Comparison of ENCODE assay signal across 8 cellular contexts in the genomic region with DNA sequence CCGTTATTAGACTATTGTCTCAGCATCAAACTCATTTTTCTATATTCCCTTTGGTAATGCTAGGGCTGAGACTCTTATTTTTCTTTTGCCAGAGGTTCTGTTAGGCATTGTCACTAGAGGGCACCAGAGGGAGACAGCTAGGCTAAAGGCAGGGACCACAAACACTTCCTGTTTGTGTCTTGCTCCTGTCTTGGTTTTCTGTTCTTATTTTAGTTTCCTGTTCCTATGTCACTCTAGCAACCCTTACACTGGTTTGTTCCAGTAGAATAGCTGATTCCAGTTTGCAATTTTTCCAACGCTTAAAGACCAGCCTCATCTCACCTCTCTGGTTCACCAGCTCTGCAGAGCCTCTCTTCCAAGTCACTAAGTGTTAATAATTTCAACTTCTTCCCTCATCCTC.
DNase-seq lines count a peak whose midpoint lies in the region; ATAC-seq and TF ChIP-seq lines count a peak whose summit lies in the region.

No MANE protein-coding gene starts in this region.

- WGBS in upper lobe of left lung, 2 donors: 17 to 22% methylated on average over 2 of the region's 2 CpGs

- peaks cover 7% of the 10 kb centered on the region in 4 donors for H3K4me1 ChIP-seq in upper lobe of left lung

- peak in 1 of 4 donors; percentile 16 for TF ChIP-seq EP300 in upper lobe of left lung (IDR thresholded peaks at IDR 0.05)

- no peak for TF ChIP-seq POLR2A in upper lobe of left lung (IDR thresholded peaks at IDR 0.05)

- H3K27ac ChIP-seq in upper lobe of left lung: peak overlapping the region in 3 of 4 donors; percentile 23 to 66 (median 54)

- POLR2A ChIA-PET in activated CD4-positive, alpha-beta memory T cell treated with anti-CD3 and anti-CD28 coated beads for 36 hours (lab: Charles Lee): no interaction called here

- no peak overlapping the region for H3K4me3 ChIP-seq in epithelial cell of proximal tubule (ENCODE audit: low read depth, low read length)
- no peak overlapping the region for H3K4me3 ChIP-seq in upper lobe of left lung

- H3K36me3 ChIP-seq in upper lobe of left lung: no peaks in the 10 kb centered on the region

- TF ChIP-seq CTCF in epithelial cell of proximal tubule (conservative IDR thresholded peaks at IDR 0.05; ENCODE audit: low read depth, low read length) (peak; percentile 97), natural killer cell (IDR thresholded peaks at IDR 0.05) (peak; percentile 68), upper lobe of left lung (IDR thresholded peaks at IDR 0.05) (peak; percentile 69 to 79 (median 72))

- DNase-seq in DMS 273 treated with DMSO at 0.1 percent for 48 hours (lab: John Stamatoyannopoulos, UW): peak; percentile 23
- peak; percentile 2 for DNase-seq in NCI-H446 treated with DMSO at 0.1 percent for 48 hours (lab: John Stamatoyannopoulos, UW)
- DNase-seq in activated CD4-positive, alpha-beta memory T cell treated with anti-CD3 and anti-CD28 coated beads for 36 hours: peak; percentile 54
- peak; percentile 16 for DNase-seq in epithelial cell of proximal tubule (ENCODE audit: low read depth)
- DNase-seq in natural killer cell: no peak
- peak in 1 of 2 donors; percentile 43 for DNase-seq in upper lobe of left lung

- CTCF ChIA-PET in activated CD4-positive, alpha-beta memory T cell treated with anti-CD3 and anti-CD28 coated beads for 36 hours (lab: Charles Lee): interaction anchor here (0.7 to 5.1 kb wide), 20 partner anchors 9 to 1040 kb away, joined by 3 to 51 read pairs (median 3); no protein-coding TSS in a partner anchor

- ATAC-seq in GM19455 (IDR thresholded peaks at IDR 0.05; ENCODE audit: unreplicated experiment): peak; percentile 100
- peak; percentile 97 for ATAC-seq in HG03457 (IDR thresholded peaks at IDR 0.05; ENCODE audit: unreplicated experiment)
- peak; percentile 86 to 94 (median 89) for ATAC-seq in natural killer cell
- peak; percentile 73 to 83 for ATAC-seq in upper lobe of left lung (ENCODE audit: low FRiP score in 2 of 2)

- no peak overlapping the region for H3K4me3 Mint-ChIP-seq in activated CD4-positive, alpha-beta memory T cell treated with anti-CD3 and anti-CD28 coated beads for 36 hours
- no peak overlapping the region for H3K4me3 Mint-ChIP-seq in natural killer cell

- H3K27me3 Mint-ChIP-seq in activated CD4-positive, alpha-beta memory T cell treated with anti-CD3 and anti-CD28 coated beads for 36 hours: peaks cover 18% of the 10 kb centered on the region
- H3K27me3 Mint-ChIP-seq in natural killer cell (ENCODE audit: low read depth in 2 of 2): peaks cover 17 to 25% of the 10 kb centered on the region in 2 donors

- no peaks in the 10 kb centered on the region for H3K9me3 ChIP-seq in upper lobe of left lung

- H3K36me3 Mint-ChIP-seq in activated CD4-positive, alpha-beta memory T cell treated with anti-CD3 and anti-CD28 coated beads for 36 hours: no peaks in the 10 kb centered on the region
- no peaks in the 10 kb centered on the region for H3K36me3 Mint-ChIP-seq in natural killer cell

- H3K27me3 ChIP-seq in upper lobe of left lung: no peaks in the 10 kb centered on the region

- H3K9me3 Mint-ChIP-seq in activated CD4-positive, alpha-beta memory T cell treated with anti-CD3 and anti-CD28 coated beads for 36 hours: no peaks in the 10 kb centered on the region
- H3K9me3 Mint-ChIP-seq in natural killer cell: no peaks in the 10 kb centered on the region

- H3K27ac Mint-ChIP-seq in activated CD4-positive, alpha-beta memory T cell treated with anti-CD3 and anti-CD28 coated beads for 36 hours: no peak overlapping the region
- H3K27ac Mint-ChIP-seq in natural killer cell: no peak overlapping the region

- no peaks in the 10 kb centered on the region for H3K4me1 Mint-ChIP-seq in activated CD4-positive, alpha-beta memory T cell treated with anti-CD3 and anti-CD28 coated beads for 36 hours (ENCODE audit: low read depth)
- no peaks in the 10 kb centered on the region for H3K4me1 Mint-ChIP-seq in natural killer cell

- intact Hi-C loops in activated CD4-positive, alpha-beta memory T cell treated with anti-CD3 and anti-CD28 coated beads for 36 hours (cut with micrococcal nuclease): loop anchor here (1.0 to 5.0 kb wide), 5 partner anchors 287 to 1040 kb away; a partner anchor contains a TSS
- intact Hi-C loops in natural killer cell (cut with micrococcal nuclease): loop anchor here (5.0 to 10.0 kb wide), 2 partner anchors 943 to 1041 kb away; no protein-coding TSS in a partner anchor
